In genomic region chr4:109816082-109816442, GRCh38 we compare ENCODE assay signal across 9 cellular contexts. TPM values are rescaled to one million over a fixed set of nuclear protein-coding genes. Genes with fewer than 3 reads are reported as not detected.
DNase-seq lines count a peak whose midpoint lies in the region; ATAC-seq and TF ChIP-seq lines count a peak whose summit lies in the region.
"Had no signal": no experiment of that assay in that cellular context is flagged by ENCODE, and none has a peak within 500 bp of the region (broad histone marks: within the 10 kb centered on the region; RNA-seq: fewer than 3 reads in every experiment).

No MANE protein-coding gene starts in this region.

- peak; percentile 10 for ATAC-seq in GM23338
- no peak for ATAC-seq in activated B cell treated with CpG ODN at 0.5 μM for 24 hours (ENCODE audit: low read depth)
- peak; percentile 3 to 4 for ATAC-seq in stimulated activated naive B cell treated with anti-CD40 and anti-IgM and Interleukin-4, amounts not matched to agents 10 μg/mL and 1 μg/mL and 100 μg/mL, for 72 hours (replicated peaks)
- no peak for ATAC-seq in HG03442 (IDR thresholded peaks at IDR 0.05; ENCODE audit: unreplicated experiment)

- 0 out of 2 replicates have a peak, but pooled peaks cover 6% of the 10 kb centered on the region for H3F3A ChIP-seq in GM23338 (replicated peaks; ENCODE audit: low read depth)

- POLR2A ChIA-PET in activated B cell treated with CpG ODN at 0.5 μM for 24 hours (lab: Charles Lee), result interaction anchor here (2.3 to 2.6 kb wide), 2 partner anchors 86 to 382 kb away, joined by 6 to 11 read pairs; partner anchors contain the start of genes PLA2G12A and SEC24B

- H3K9me3 Mint-ChIP-seq in GM23338 (no peaks in the 10 kb centered on the region; the same call in 2 of the 3 replicates), activated B cell treated with CpG ODN at 0.5 μM for 24 hours (no peaks in the 10 kb centered on the region)
- no peaks in the 10 kb centered on the region for H3K9me3 Mint-ChIP-seq in stimulated activated naive B cell treated with anti-CD40 and anti-IgM and Interleukin-4, amounts not matched to agents 10 μg/mL and 1 μg/mL and 100 μg/mL, for 72 hours

- peak overlapping the region; percentile 98 for H3K4me2 ChIP-seq in GM23338

- H3K36me3 Mint-ChIP-seq in GM23338 (ENCODE audit: low read depth) (peaks cover 49% of the 10 kb centered on the region), activated B cell treated with CpG ODN at 0.5 μM for 24 hours (ENCODE audit: low read depth) (peaks cover 45% of the 10 kb centered on the region)
- H3K36me3 Mint-ChIP-seq in stimulated activated naive B cell treated with anti-CD40 and anti-IgM and Interleukin-4, amounts not matched to agents 10 μg/mL and 1 μg/mL and 100 μg/mL, for 72 hours, result peaks cover 28 to 45% of the 10 kb centered on the region in 2 donors

- intact Hi-C loops in activated B cell treated with CpG ODN at 0.5 μM for 24 hours (cut with micrococcal nuclease), result loop anchor here (5.0 to 10.0 kb wide), 3 partner anchors 176 to 1191 kb away; partner anchors contain the start of genes ELOVL6 and RPL34

- H3K27me3 Mint-ChIP-seq in GM23338 (ENCODE audit: insufficient read depth, low read depth, poor library complexity) (peaks cover 23% of the 10 kb centered on the region), activated B cell treated with CpG ODN at 0.5 μM for 24 hours (no peaks in the 10 kb centered on the region)
- peaks cover 0 to under 1% of the 10 kb centered on the region in 2 donors for H3K27me3 Mint-ChIP-seq in stimulated activated naive B cell treated with anti-CD40 and anti-IgM and Interleukin-4, amounts not matched to agents 10 μg/mL and 1 μg/mL and 100 μg/mL, for 72 hours

- peak; percentile 21 for DNase-seq in GM23338 (ENCODE audit: low spot score)
- DNase-seq in activated B cell treated with CpG ODN at 0.5 μM for 24 hours, result no peak
- no peak for DNase-seq in coronary artery (ENCODE audit: low spot score)
- peak; percentile 13 for DNase-seq in myocyte (ENCODE audit: low read depth)
- no peak for DNase-seq in stimulated activated naive B cell treated with anti-CD40 and anti-IgM and Interleukin-4, amounts not matched to agents 10 μg/mL and 1 μg/mL and 100 μg/mL, for 72 hours
- DNase-seq in NCI-H524 (lab: John Stamatoyannopoulos, UW), result no peak
- DNase-seq in medulla oblongata (ENCODE audit: extremely low spot score), result no peak

- no peak for TF ChIP-seq CTCF in GM23338 (conservative IDR thresholded peaks at IDR 0.05; ENCODE audit: low read depth in 2 of 2)
- no peak for TF ChIP-seq CTCF in activated B cell treated with CpG ODN at 0.5 μM for 24 hours (IDR thresholded peaks at IDR 0.05)
- no peak for TF ChIP-seq CTCF in coronary artery (IDR thresholded peaks at IDR 0.05)

- H3K36me3 ChIP-seq in GM23338 (ENCODE audit: insufficient read depth), result peaks cover 17% of the 10 kb centered on the region; the same call in 1 of the 2 replicates

- H3K4me3 Mint-ChIP-seq in GM23338 (peak overlapping the region; percentile 100), activated B cell treated with CpG ODN at 0.5 μM for 24 hours (peak overlapping the region; percentile 94)
- H3K4me3 Mint-ChIP-seq in stimulated activated naive B cell treated with anti-CD40 and anti-IgM and Interleukin-4, amounts not matched to agents 10 μg/mL and 1 μg/mL and 100 μg/mL, for 72 hours, result peak overlapping the region; percentile 96

- CTCF ChIA-PET in activated B cell treated with CpG ODN at 0.5 μM for 24 hours (lab: Charles Lee), result interaction anchor here (0.9 to 1.3 kb wide), 2 partner anchors 183 to 383 kb away, joined by 3 to 4 read pairs; partner anchors contain the start of gene SEC24B

- no peaks in the 10 kb centered on the region for H3K9me2 ChIP-seq in GM23338 (ENCODE audit: insufficient read depth)

- peak overlapping the region; percentile 70; the same call in 1 of the 2 replicates for H2AFZ ChIP-seq in GM23338

- H3K27ac ChIP-seq in GM23338 (ENCODE audit: low read depth) (peak overlapping the region; percentile 69; the same call in 1 of the 2 replicates), coronary artery (peak overlapping the region; percentile 50 to 72)

- H3K4me3 ChIP-seq in GM23338, result peak overlapping the region; percentile 62
- H3K4me3 ChIP-seq in coronary artery, result peak overlapping the region; percentile 84

- no peaks in the 10 kb centered on the region for H3K27me3 ChIP-seq in GM23338 (ENCODE audit: insufficient read depth)

- peaks cover 56% of the 10 kb centered on the region for H3K79me2 ChIP-seq in GM23338 (replicated peaks; ENCODE audit: insufficient read depth)

- H3K27ac Mint-ChIP-seq in GM23338 (peak overlapping the region; percentile 99), activated B cell treated with CpG ODN at 0.5 μM for 24 hours (peak overlapping the region; percentile 93)
- peak overlapping the region; percentile 98 for H3K27ac Mint-ChIP-seq in stimulated activated naive B cell treated with anti-CD40 and anti-IgM and Interleukin-4, amounts not matched to agents 10 μg/mL and 1 μg/mL and 100 μg/mL, for 72 hours

- H3K4me1 ChIP-seq in GM23338 (ENCODE audit: insufficient read depth), result peaks cover 11% of the 10 kb centered on the region; the same call in 1 of the 2 replicates

- peaks cover 19% of the 10 kb centered on the region for H3K4me1 Mint-ChIP-seq in GM23338
- peaks cover 28% of the 10 kb centered on the region for H3K4me1 Mint-ChIP-seq in activated B cell treated with CpG ODN at 0.5 μM for 24 hours
- peaks cover 28 to 43% of the 10 kb centered on the region in 2 donors for H3K4me1 Mint-ChIP-seq in stimulated activated naive B cell treated with anti-CD40 and anti-IgM and Interleukin-4, amounts not matched to agents 10 μg/mL and 1 μg/mL and 100 μg/mL, for 72 hours

- H4K20me1 ChIP-seq in GM23338 (replicated peaks; ENCODE audit: insufficient read depth), result peaks cover 7% of the 10 kb centered on the region; the same call in 1 of the 2 replicates

TF ChIP-seq in GM23338, 12 proteins besides CTCF, POLR2A, EP300 and RAD21 (continues in another document):
- TF ChIP-seq EZH2phosphoT487 (IDR thresholded peaks at IDR 0.05; ENCODE audit: unreplicated experiment) (no peak), ETS1 (IDR thresholded peaks at IDR 0.05) (no peak), ZNF331 (CRISPR knock-in tag; IDR thresholded peaks at IDR 0.05; ENCODE audit: low read depth) (no peak), REST (IDR thresholded peaks at IDR 0.05; ENCODE audit: unreplicated experiment) (no peak), STAT1 (IDR thresholded peaks at IDR 0.05; ENCODE audit: unreplicated experiment) (no peak), EZH2 (IDR thresholded peaks at IDR 0.05; ENCODE audit: low read depth, unreplicated experiment) (no peak), NANOG (IDR thresholded peaks at IDR 0.05; ENCODE audit: borderline replicate concordance) (no peak), CREB1 (CRISPR knock-in tag; IDR thresholded peaks at IDR 0.05; ENCODE audit: low read depth) (no peak), JUNB (IDR thresholded peaks at IDR 0.05; ENCODE audit: unreplicated experiment) (no peak)

RNA-seq across cellular contexts. Expression of gene GAR1, which starts 0.5 kb away (rescaled TPM):
- 13.8 and 19.5 TPM in 2 replicates for total RNA-seq in GM23338 (2014; rRNA removed; shearing (Covaris generic))
- 98.7 and 106 TPM in 2 replicates for polyA plus RNA-seq in GM23338 (2016; fragmentation: Nextera tagmentation; extraction: Ambion mirVana)
- total RNA-seq in activated B cell treated with CpG ODN at 0.5 μM for 24 hours (21.0 and 23.1 TPM in 2 replicates), myocyte (11.9 and 18.1 TPM in 2 replicates)
- 33.5 TPM for polyA plus RNA-seq in myocyte (2012)

RNA-seq across cellular contexts. Expression of gene RRH, which starts 11.7 kb away (rescaled TPM):
- not detected in 2 replicates for total RNA-seq in GM23338 (2014; rRNA removed; shearing (Covaris generic))
- polyA plus RNA-seq in GM23338 (2016; fragmentation: Nextera tagmentation; extraction: Ambion mirVana), result not detected in 2 replicates
- 0.59 TPM in 1 of 2 replicates, not detected in the other for total RNA-seq in activated B cell treated with CpG ODN at 0.5 μM for 24 hours
- total RNA-seq in myocyte, result 0.08 TPM in 1 of 2 replicates, not detected in the other
- polyA plus RNA-seq in myocyte (2012), result 0.05 TPM
- total RNA-seq: SK-MEL-5 had no signal

RNA-seq across cellular contexts. Expression of gene CFI, which starts 14.3 kb away (rescaled TPM):
- total RNA-seq in GM23338 (2014; rRNA removed; shearing (Covaris generic)), result not detected in 2 replicates
- not detected in 2 replicates for polyA plus RNA-seq in GM23338 (2016; fragmentation: Nextera tagmentation; extraction: Ambion mirVana)
- total RNA-seq in activated B cell treated with CpG ODN at 0.5 μM for 24 hours (not detected in 2 replicates), myocyte (1.4 and 1.5 TPM in 2 replicates)
- not detected for polyA plus RNA-seq in myocyte (2012)

RNA-seq across cellular contexts. Expression of gene LRIT3, which starts 31.8 kb away (rescaled TPM):
- 0.14 and 0.43 TPM in 2 replicates for total RNA-seq in GM23338 (2014; rRNA removed; shearing (Covaris generic))
- not detected in 2 replicates for polyA plus RNA-seq in GM23338 (2016; fragmentation: Nextera tagmentation; extraction: Ambion mirVana)
- total RNA-seq in activated B cell treated with CpG ODN at 0.5 μM for 24 hours (0.22 and 0.24 TPM in 2 replicates), myocyte (0.03 TPM in 1 of 2 replicates, not detected in the other)
- 0.06 TPM for polyA plus RNA-seq in myocyte (2012)
- total RNA-seq: SK-MEL-5 had no signal

Comparison
In these comparisons a context has a peak if more than half of its experiments do, and no peak if none do; other contexts are left out.
1. ATAC-seq: peak in GM23338 (single experiment) and stimulated activated naive B cell treated with anti-CD40 and anti-IgM and Interleukin-4, amounts not matched to agents 10 μg/mL and 1 μg/mL and 100 μg/mL, for 72 hours (2 of 2); none in activated B cell treated with CpG ODN at 0.5 μM for 24 hours (single experiment) and HG03442 (single experiment).
2. DNase-seq: peak in GM23338 (single experiment) and myocyte (single experiment); none in activated B cell treated with CpG ODN at 0.5 μM for 24 hours (single experiment), coronary artery (single experiment), stimulated activated naive B cell treated with anti-CD40 and anti-IgM and Interleukin-4, amounts not matched to agents 10 μg/mL and 1 μg/mL and 100 μg/mL, for 72 hours (single experiment), NCI-H524 (0 of 2) and medulla oblongata (single experiment).
3. Peak in every context shown above with its lines, with median percentiles within 50 percentile points of each other: H3K27ac Mint-ChIP-seq and H3K4me3 Mint-ChIP-seq.